Comparison of ENCODE assay signal across 22 cellular contexts in genomic region chr2:214247531-214247930, GRCh38.
DNase-seq lines count a peak whose midpoint lies in the region; ATAC-seq, FAIRE-seq and TF ChIP-seq lines count a peak whose summit lies in the region.
"Had no signal": no experiment of that assay in that cellular context is flagged by ENCODE, and none has a peak within 500 bp of the region (broad histone marks: within the 10 kb centered on the region; RNA-seq: fewer than 3 reads in every experiment).

No MANE protein-coding gene starts in this region.

- H3K79me1 ChIP-seq in IMR-90 (ENCODE audit: low read depth in 1 of 2, low read length in 2 of 2), result no peaks in the 10 kb centered on the region

- H4K20me1 ChIP-seq in IMR-90 (ENCODE audit: insufficient read depth, low read length), result no peaks in the 10 kb centered on the region
- H4K20me1 ChIP-seq: BLaER1 treated with 17β-estradiol and CSF1 and Interleukin-3, amounts not matched to agents 10 nM and 100 nM had no signal

- H3K36me3 Mint-ChIP-seq in HFFc6 (ENCODE audit: low read depth), result no peaks in the 10 kb centered on the region
- H3K36me3 Mint-ChIP-seq: CD8-positive, alpha-beta T cell had no signal

- no peak for TF ChIP-seq EP300 in A549 (IDR thresholded peaks at IDR 0.05)

- H3K9ac ChIP-seq in IMR-90 (ENCODE audit: low read depth, low read length), result no peak overlapping the region
- H3K9ac ChIP-seq: BLaER1 treated with 17β-estradiol and CSF1 and Interleukin-3, amounts not matched to agents 10 nM and 100 nM had no signal

- H3K23ac ChIP-seq in IMR-90 (ENCODE audit: low read depth, low read length), result no peak overlapping the region

- TF ChIP-seq POLR2A in A549 (IDR thresholded peaks at IDR 0.05; ENCODE audit: low read length) (no peak), IMR-90 (IDR thresholded peaks at IDR 0.05; ENCODE audit: low read depth, low read length) (no peak)

- no peak for ATAC-seq in A549
- ATAC-seq in IMR-90 (ENCODE audit: low read depth), result no peak
- ATAC-seq in HG03342 (IDR thresholded peaks at IDR 0.05; ENCODE audit: unreplicated experiment), result no peak
- ATAC-seq: CD8-positive, alpha-beta T cell had no signal

- H2AK5ac ChIP-seq in IMR-90 (ENCODE audit: low read depth, low read length), result no peak overlapping the region

- no peak overlapping the region for H2BK5ac ChIP-seq in IMR-90 (ENCODE audit: low read depth, low read length, poor library complexity, severe bottlenecking)

- no peak overlapping the region for H2BK15ac ChIP-seq in IMR-90 (ENCODE audit: low read depth, low read length)

- no peak for DNase-seq in A549 (ENCODE audit: low read depth in 1 of 2, low spot score in 1 of 2)
- no peak for DNase-seq in IMR-90
- no peak for DNase-seq in bronchial epithelial cell (ENCODE audit: low read depth)
- DNase-seq in HFFc6, result no peak
- no peak for DNase-seq in coronary artery (ENCODE audit: low spot score)
- DNase-seq: 8988T; AML-193; Caco-2; Calu3; CD4-positive, alpha-beta T cell; CD8-positive, alpha-beta T cell; DMS79 treated with DMSO at 0.1 percent for 48 hours; GF-D8 had no signal

- H3K36me3 ChIP-seq in IMR-90 (ENCODE audit: control insufficient read depth, insufficient read depth, low read length), result no peaks in the 10 kb centered on the region
- no peaks in the 10 kb centered on the region for H3K36me3 ChIP-seq in bronchial epithelial cell (ENCODE audit: control insufficient read depth, insufficient read depth, low read length)
- H3K36me3 ChIP-seq: BLaER1 treated with 17β-estradiol and CSF1 and Interleukin-3, amounts not matched to agents 10 nM and 100 nM had no signal

- no peak overlapping the region for H3K4me3 ChIP-seq in A549
- H3K4me3 ChIP-seq in IMR-90 (ENCODE audit: insufficient read depth, low read depth, low read length), result no peak overlapping the region
- H3K4me3 ChIP-seq in bronchial epithelial cell (ENCODE audit: low read depth, low read length), result no peak overlapping the region
- no peak overlapping the region for H3K4me3 ChIP-seq in coronary artery
- H3K4me3 ChIP-seq: BLaER1 treated with 17β-estradiol and CSF1 and Interleukin-3, amounts not matched to agents 10 nM and 100 nM had no signal

- no peak overlapping the region for H3K14ac ChIP-seq in IMR-90 (replicated peaks; ENCODE audit: low read depth, low read length)

- H3K9me3 ChIP-seq in A549 (no peaks in the 10 kb centered on the region), IMR-90 (ENCODE audit: control insufficient read depth, insufficient read depth, low read length) (no peaks in the 10 kb centered on the region)
- H3K9me3 ChIP-seq: BLaER1 treated with 17β-estradiol and CSF1 and Interleukin-3, amounts not matched to agents 10 nM and 100 nM; Caco-2 had no signal

- no peaks in the 10 kb centered on the region for H3K9me1 ChIP-seq in IMR-90 (ENCODE audit: insufficient read depth, low read length)

- no peak overlapping the region for H2AFZ ChIP-seq in IMR-90 (replicated peaks; ENCODE audit: low read length, poor library complexity)

- no peak overlapping the region for H3K18ac ChIP-seq in IMR-90 (ENCODE audit: low read depth, low read length)

- no peak overlapping the region for H3K27ac Mint-ChIP-seq in HFFc6
- H3K27ac Mint-ChIP-seq: B cell; CD4-positive, alpha-beta T cell; CD8-positive, alpha-beta T cell had no signal

- TF ChIP-seq RAD21 in A549 (conservative IDR thresholded peaks at IDR 0.05 in 1 of 2, IDR thresholded peaks at IDR 0.05 in 1 of 2) (no peak), IMR-90 (IDR thresholded peaks at IDR 0.05; ENCODE audit: low read length) (no peak)

- H4K8ac ChIP-seq in IMR-90 (ENCODE audit: low read depth in 2 of 2, low read length in 2 of 2), result no peak overlapping the region

- no peaks in the 10 kb centered on the region for H3K27me3 ChIP-seq in IMR-90 (ENCODE audit: control insufficient read depth, insufficient read depth, low read length)
- H3K27me3 ChIP-seq in bronchial epithelial cell (ENCODE audit: control insufficient read depth, insufficient read depth, low read length), result no peaks in the 10 kb centered on the region
- H3K27me3 ChIP-seq: BLaER1 treated with 17β-estradiol and CSF1 and Interleukin-3, amounts not matched to agents 10 nM and 100 nM had no signal

- H3K27ac ChIP-seq in A549 (no peak overlapping the region), IMR-90 (ENCODE audit: insufficient read depth, low read length) (no peak overlapping the region), coronary artery (no peak overlapping the region)
- H3K27ac ChIP-seq: BLaER1 treated with 17β-estradiol and CSF1 and Interleukin-3, amounts not matched to agents 10 nM and 100 nM; C4-2B had no signal

- CTCF ChIA-PET in A549 (lab: Yijun Ruan, JAX) (interaction anchor here (0.6 kb wide), 1 partner anchor 681 kb away, joined by 4 read pairs; no protein-coding TSS in a partner anchor), IMR-90 (lab: Yijun Ruan, JAX) (interaction anchor here (1.2 kb wide), 1 partner anchor 1023 kb away, joined by 3 read pairs; no protein-coding TSS in a partner anchor)

- no peaks in the 10 kb centered on the region; the same call in 1 of the 2 replicates for H3K27me3 Mint-ChIP-seq in HFFc6 (ENCODE audit: insufficient read depth)
- H3K27me3 Mint-ChIP-seq: B cell; CD4-positive, alpha-beta T cell had no signal

- H4K5ac ChIP-seq in IMR-90 (ENCODE audit: low read depth, low read length), result no peak overlapping the region

- H3K4me1 ChIP-seq in A549, result no peaks in the 10 kb centered on the region
- H3K4me1 ChIP-seq in IMR-90 (ENCODE audit: control insufficient read depth, insufficient read depth, low read length), result no peaks in the 10 kb centered on the region
- H3K4me1 ChIP-seq: BLaER1 treated with 17β-estradiol and CSF1 and Interleukin-3, amounts not matched to agents 10 nM and 100 nM; Caco-2 had no signal

- peaks cover 19% of the 10 kb centered on the region for H3K4me1 Mint-ChIP-seq in HFFc6 (ENCODE audit: low read depth)
- H3K4me1 Mint-ChIP-seq: B cell had no signal

- dilution Hi-C loops in IMR-90 (cut with HindIII; ENCODE audit: low sequenced_read_pairs, unreplicated experiment), result no loop called here

- H3K56ac ChIP-seq in IMR-90 (ENCODE audit: extremely low read depth, insufficient read depth, low read length), result no peak overlapping the region

- H2AK9ac ChIP-seq in IMR-90 (replicated peaks; ENCODE audit: low read depth, low read length, poor library complexity), result no peak overlapping the region

- H3K4me2 ChIP-seq in A549 (no peak overlapping the region), IMR-90 (ENCODE audit: low read depth, low read length) (no peak overlapping the region)
- H3K4me2 ChIP-seq: BLaER1 treated with 17β-estradiol and CSF1 and Interleukin-3, amounts not matched to agents 10 nM and 100 nM had no signal

- in situ Hi-C loops in IMR-90 (cut with MboI; ENCODE audit: low sequenced_read_pairs), result no loop called here

- no peak overlapping the region for H2BK120ac ChIP-seq in IMR-90 (ENCODE audit: low read depth, low read length)

- no peak overlapping the region for H3K4me3 Mint-ChIP-seq in HFFc6
- H3K4me3 Mint-ChIP-seq: B cell; CD4-positive, alpha-beta T cell; CD8-positive, alpha-beta T cell had no signal

- H3K4ac ChIP-seq in IMR-90 (ENCODE audit: low read depth, low read length), result no peak overlapping the region

- no peaks in the 10 kb centered on the region for H3K9me3 Mint-ChIP-seq in HFFc6
- H3K9me3 Mint-ChIP-seq: CD8-positive, alpha-beta T cell had no signal

- FAIRE-seq in A549 (lab: Jason Lieb, UNC) (no peak), bronchial epithelial cell (lab: Jason Lieb, UNC) (peak; percentile 23)
- FAIRE-seq: A204.1, D721Med, G401.6, GM12891, GM19239 had no signal

- TF ChIP-seq CTCF in A549 (IDR thresholded peaks at IDR 0.05) (no peak), IMR-90 (conservative IDR thresholded peaks at IDR 0.05; ENCODE audit: low read depth, low read length) (no peak), bronchial epithelial cell (IDR thresholded peaks at IDR 0.05; ENCODE audit: insufficient read depth, low read length, severe bottlenecking) (no peak), HFFc6 (IDR thresholded peaks at IDR 0.05) (no peak), coronary artery (IDR thresholded peaks at IDR 0.05) (no peak)

- BruUV-seq in IMR-90 (replicated peaks; lab: Mats Ljungman, UMichigan), result no TSS peak

- no peak overlapping the region for H4K91ac ChIP-seq in IMR-90 (ENCODE audit: insufficient read depth, low read depth, low read length)

- intact Hi-C loops in IMR-90 (cut with micrococcal nuclease), result no loop called here

- H2BK20ac ChIP-seq in IMR-90 (ENCODE audit: low read depth, low read length), result no peak overlapping the region

- POLR2A ChIA-PET in A549 (lab: Yijun Ruan, JAX), result no interaction called here
- POLR2A ChIA-PET in IMR-90 (lab: Charles Lee; ENCODE audit: unreplicated experiment), result no interaction called here

- 41% methylated on average over 3 of the region's 3 CpGs for WGBS in A549 (ENCODE audit: missing lambda C conversion rate)
- WGBS in IMR-90 (ENCODE audit: extremely low coverage in 2 of 2, insufficient read length in 1 of 2), 2 experiments, result no CpG with 5 or more reads among the region's 3 CpGs

TF ChIP-seq in A549, 52 proteins besides CTCF, POLR2A, EP300 and RAD21:
- no peak for TF ChIP-seq MAZ (IDR thresholded peaks at IDR 0.05; ENCODE audit: borderline replicate concordance, low read depth, low read length)
- TF ChIP-seq MAFK (IDR thresholded peaks at IDR 0.05; ENCODE audit: partially characterized antibody), result peak; percentile 72

TF ChIP-seq in IMR-90, 13 proteins besides CTCF, POLR2A, EP300 and RAD21:
- no peak for TF ChIP-seq SMC3 (IDR thresholded peaks at IDR 0.05; ENCODE audit: low read depth, low read length)
- peak; percentile 43 for TF ChIP-seq MAFK (IDR thresholded peaks at IDR 0.05; ENCODE audit: low read depth, low read length)
- no peak for TF ChIP-seq NFE2L2 (IDR thresholded peaks at IDR 0.05; ENCODE audit: low read depth, low read length)
- no peak for TF ChIP-seq USF2 (IDR thresholded peaks at IDR 0.05; ENCODE audit: low read depth, low read length)
